In genomic region chr5:172990776-172991175, GRCh38 we compare ENCODE assay signal across 33 cellular contexts.
"Had no signal": no experiment of that assay in that cellular context is flagged by ENCODE, and none has a peak within 500 bp of the region (broad histone marks: within the 10 kb centered on the region; RNA-seq: fewer than 3 reads in every experiment).

No MANE protein-coding gene starts in this region.

- H3K4me1 Mint-ChIP-seq: endodermal cell had no signal

- H3K27ac ChIP-seq: ascending aorta, breast epithelium, cardiac muscle cell, colonic mucosa, dorsolateral prefrontal cortex, heart left ventricle, WERI-Rb-1 had no signal

- ATAC-seq: activated CD4-positive, alpha-beta T cell treated with anti-CD3 and anti-CD28 coated beads for 36 hours; activated CD4-positive, CD25-positive, alpha-beta regulatory T cell treated with anti-CD3 and anti-CD28 coated beads, Interleukin-2, amount 50 U/mL, for 24 hours; activated CD8-positive, alpha-beta memory T cell treated with anti-CD3 and anti-CD28 coated beads, Interleukin-2, amount 10 ng/mL, durations not matched to agents 7 days and 5 days; activated CD8-positive, alpha-beta T cell treated with anti-CD3 and anti-CD28 coated beads, Interleukin-2, amount 10 ng/mL, durations not matched to agents 7 days and 5 days; activated T-helper 17 cell treated with anti-CD3 and anti-CD28 coated beads, Interleukin-2, amount 50 U/mL, for 72 hours; esophagus mucosa; heart left ventricle; T-cell had no signal

- H3K4me3 Mint-ChIP-seq: activated B cell treated with CpG ODN at 0.5 μM for 24 hours; activated CD4-positive, alpha-beta memory T cell treated with anti-CD3 and anti-CD28 coated beads for 36 hours; activated CD4-positive, alpha-beta T cell treated with anti-CD3 and anti-CD28 coated beads for 36 hours; activated CD4-positive, alpha-beta T cell treated with anti-CD3 and anti-CD28 coated beads, Interleukin-2, amount 10 ng/mL, durations not matched to agents 24 days and 14 days; activated CD8-positive, alpha-beta memory T cell treated with anti-CD3 and anti-CD28 coated beads, Interleukin-2, amount 10 ng/mL, durations not matched to agents 7 days and 5 days; activated CD8-positive, alpha-beta T cell treated with anti-CD3 and anti-CD28 coated beads, Interleukin-2, amount 10 ng/mL, durations not matched to agents 7 days and 5 days; activated naive CD8-positive, alpha-beta T cell treated with anti-CD3 and anti-CD28 coated beads for 36 hours; activated T-cell treated with anti-CD3 and anti-CD28 coated beads, Interleukin-2, amount 50 U/mL, for 24 hours; activated T-helper 17 cell treated with anti-CD3 and anti-CD28 coated beads, Interleukin-2, amount 50 U/mL, for 72 hours; endodermal cell; T-cell; T-helper 1 cell treated with Interleukin-12 subunit alpha and Interleukin-12 subunit beta and Interleukin-4 antibody, amounts not matched to agents 30 μg/mL and 1 μg/mL, for 36 hours; T-helper 2 cell treated with Interferon-gamma antibody and Interleukin-4, amounts not matched to agents 5 μg/mL and 100 μg/mL, for 36 hours had no signal

- H3K27me3 Mint-ChIP-seq: activated B cell treated with CpG ODN at 0.5 μM for 24 hours; activated CD4-positive, alpha-beta memory T cell treated with anti-CD3 and anti-CD28 coated beads for 36 hours; activated CD4-positive, alpha-beta T cell treated with anti-CD3 and anti-CD28 coated beads for 36 hours; activated CD4-positive, alpha-beta T cell treated with anti-CD3 and anti-CD28 coated beads, Interleukin-2, amount 10 ng/mL, durations not matched to agents 24 days and 14 days; activated CD8-positive, alpha-beta memory T cell treated with anti-CD3 and anti-CD28 coated beads, Interleukin-2, amount 10 ng/mL, durations not matched to agents 7 days and 5 days; activated naive CD8-positive, alpha-beta T cell treated with anti-CD3 and anti-CD28 coated beads for 36 hours; activated T-cell treated with anti-CD3 and anti-CD28 coated beads, Interleukin-2, amount 50 U/mL, for 24 hours; activated T-helper 17 cell treated with anti-CD3 and anti-CD28 coated beads, Interleukin-2, amount 50 U/mL, for 72 hours; brain; T-cell had no signal

- H3K27ac Mint-ChIP-seq: activated B cell treated with CpG ODN at 0.5 μM for 24 hours; activated CD4-positive, alpha-beta memory T cell treated with anti-CD3 and anti-CD28 coated beads for 36 hours; activated CD4-positive, alpha-beta T cell treated with anti-CD3 and anti-CD28 coated beads for 36 hours; activated CD4-positive, alpha-beta T cell treated with anti-CD3 and anti-CD28 coated beads, Interleukin-2, amount 10 ng/mL, durations not matched to agents 24 days and 14 days; activated CD8-positive, alpha-beta T cell treated with anti-CD3 and anti-CD28 coated beads, Interleukin-2, amount 10 ng/mL, durations not matched to agents 7 days and 5 days; activated T-cell treated with anti-CD3 and anti-CD28 coated beads, Interleukin-2, amount 50 U/mL, for 24 hours; activated T-helper 17 cell treated with anti-CD3 and anti-CD28 coated beads, Interleukin-2, amount 50 U/mL, for 72 hours; endodermal cell; T-cell; T-helper 1 cell treated with Interleukin-12 subunit alpha and Interleukin-12 subunit beta and Interleukin-4 antibody, amounts not matched to agents 30 μg/mL and 1 μg/mL, for 36 hours; T-helper 2 cell treated with Interferon-gamma antibody and Interleukin-4, amounts not matched to agents 5 μg/mL and 100 μg/mL, for 36 hours had no signal

- H3K9me3 Mint-ChIP-seq: activated B cell treated with CpG ODN at 0.5 μM for 24 hours; activated CD4-positive, alpha-beta memory T cell treated with anti-CD3 and anti-CD28 coated beads for 36 hours; activated CD4-positive, alpha-beta T cell treated with anti-CD3 and anti-CD28 coated beads, Interleukin-2, amount 10 ng/mL, durations not matched to agents 24 days and 14 days; activated T-cell treated with anti-CD3 and anti-CD28 coated beads, Interleukin-2, amount 50 U/mL, for 24 hours; activated T-helper 17 cell treated with anti-CD3 and anti-CD28 coated beads, Interleukin-2, amount 50 U/mL, for 72 hours; brain; endodermal cell; T-cell; T-helper 1 cell treated with Interleukin-12 subunit alpha and Interleukin-12 subunit beta and Interleukin-4 antibody, amounts not matched to agents 30 μg/mL and 1 μg/mL, for 36 hours; T-helper 2 cell treated with Interferon-gamma antibody and Interleukin-4, amounts not matched to agents 5 μg/mL and 100 μg/mL, for 36 hours had no signal

- H3K9me3 ChIP-seq: ascending aorta, breast epithelium, colonic mucosa, heart left ventricle had no signal

- DNase-seq: activated B cell treated with CpG ODN at 0.5 μM for 24 hours; activated CD4-positive, alpha-beta memory T cell treated with anti-CD3 and anti-CD28 coated beads for 36 hours; activated CD4-positive, alpha-beta T cell treated with anti-CD3 and anti-CD28 coated beads for 36 hours; activated CD4-positive, alpha-beta T cell treated with anti-CD3 and anti-CD28 coated beads, Interleukin-2, amount 10 ng/mL, durations not matched to agents 24 days and 14 days; activated CD8-positive, alpha-beta memory T cell treated with anti-CD3 and anti-CD28 coated beads, Interleukin-2, amount 10 ng/mL, durations not matched to agents 7 days and 5 days; activated CD8-positive, alpha-beta memory T cell treated with anti-CD3 and anti-CD28 coated beads, Interleukin-2, amount 50 U/mL, for 4 hours; activated CD8-positive, alpha-beta T cell treated with anti-CD3 and anti-CD28 coated beads, Interleukin-2, amount 10 ng/mL, durations not matched to agents 7 days and 5 days; activated effector memory CD4-positive, alpha-beta T cell treated with Interleukin-2 at 50 U/mL for 16 hours; activated gamma-delta T cell treated with Interleukin-2 at 50 U/mL for 16 hours; activated naive CD4-positive, alpha-beta T cell treated with anti-CD3 and anti-CD28 coated beads, Interleukin-2, amount 50 U/mL, for 16 hours; activated naive CD4-positive, alpha-beta T cell treated with Interleukin-2 at 50 U/mL for 16 hours; activated naive CD8-positive, alpha-beta T cell treated with anti-CD3 and anti-CD28 coated beads for 36 hours; activated T-cell treated with anti-CD3 and anti-CD28 coated beads, Interleukin-2, amount 50 U/mL, for 24 hours; central memory CD4-positive, alpha-beta T cell; cerebellar nuclear complex; colonic mucosa; dorsolateral prefrontal cortex; effector memory CD4-positive, alpha-beta T cell; endodermal cell; foreskin fibroblast; heart left ventricle; T-cell; T1000; WERI-Rb-1 had no signal

- H3K27me3 ChIP-seq: ascending aorta, breast epithelium, cardiac muscle cell, colonic mucosa, dorsolateral prefrontal cortex, heart left ventricle had no signal
